In genomic region chr14:64604001-64604400, GRCh38 we compare ENCODE assay signal across 21 cellular contexts.
"Had no signal": no experiment of that assay in that cellular context is flagged by ENCODE, and none has a peak within 500 bp of the region (broad histone marks: within the 10 kb centered on the region; RNA-seq: fewer than 3 reads in every experiment).

No MANE protein-coding gene starts in this region.

- H3K4me1 ChIP-seq: left ventricle myocardium inferior, lower lobe of right lung, pancreas had no signal

- H3K27ac Mint-ChIP-seq: immature natural killer cell; memory B cell; natural killer cell treated with Interleukin-12 subunit alpha and Interleukin-12 subunit beta and Interleukin-15 and Interleukin-18, amount 100 ng/mL, for 72 hours; progenitor cell of endocrine pancreas had no signal

- H3K27me3 ChIP-seq: pancreas had no signal

- H3K36me3 Mint-ChIP-seq: immature natural killer cell; memory B cell; natural killer cell treated with Interleukin-12 subunit alpha and Interleukin-12 subunit beta and Interleukin-15 and Interleukin-18, amount 100 ng/mL, for 72 hours had no signal

- H3K27ac ChIP-seq: left ventricle myocardium inferior, lower lobe of right lung, pancreas had no signal

- H3K4me1 Mint-ChIP-seq: immature natural killer cell, memory B cell had no signal

- H3K4me3 ChIP-seq: esophagus squamous epithelium, left ventricle myocardium inferior, lower lobe of right lung, pancreas had no signal

- DNase-seq: effector memory CD4-positive, alpha-beta T cell; esophagus squamous epithelium; foreskin fibroblast; immature natural killer cell; kidney; left cardiac atrium; left ventricle myocardium inferior; lower lobe of right lung; midbrain; occipital lobe; pancreas; right cardiac atrium; small intestine; stimulated activated CD4-positive, alpha-beta T cell treated with anti-CD3 and anti-CD28 coated beads, Interleukin-12 subunit alpha, Interleukin-12 subunit beta, amount 100 ng/mL, for 4 hours; stimulated activated naive CD4-positive, alpha-beta T cell treated with Interleukin-2 at 50 U/mL for 16 hours; trophoblast cell had no signal

- H3K9me3 Mint-ChIP-seq: natural killer cell treated with Interleukin-12 subunit alpha and Interleukin-12 subunit beta and Interleukin-15 and Interleukin-18, amount 100 ng/mL, for 72 hours had no signal

- H3K4me3 Mint-ChIP-seq: immature natural killer cell; memory B cell; natural killer cell treated with Interleukin-12 subunit alpha and Interleukin-12 subunit beta and Interleukin-15 and Interleukin-18, amount 100 ng/mL, for 72 hours had no signal

- FAIRE-seq: endometrium, kidney, pancreas, small intestine, urothelium cell line had no signal

- H3K36me3 ChIP-seq: esophagus squamous epithelium, left ventricle myocardium inferior, lower lobe of right lung, pancreas had no signal

- ATAC-seq: left cardiac atrium; lower lobe of right lung; natural killer cell treated with Interleukin-12 subunit alpha and Interleukin-12 subunit beta and Interleukin-15 and Interleukin-18, amount 100 ng/mL, for 72 hours; pancreas; right cardiac atrium had no signal

- H3K9me3 ChIP-seq: esophagus squamous epithelium, left ventricle myocardium inferior, lower lobe of right lung, pancreas had no signal
